Comparison of ENCODE assay signal across 28 cellular contexts in genomic region chr1:2834741-2835564, GRCh38.
"Had no signal": no experiment of that assay in that cellular context is flagged by ENCODE, and none has a peak within 500 bp of the region (broad histone marks: within the 10 kb centered on the region; RNA-seq: fewer than 3 reads in every experiment).

No MANE protein-coding gene starts in this region.

- H3K27ac Mint-ChIP-seq: activated CD4-positive, alpha-beta memory T cell treated with anti-CD3 and anti-CD28 coated beads, Interleukin-2, amount 10 ng/mL, durations not matched to agents 7 days and 5 days; activated CD4-positive, alpha-beta T cell treated with anti-CD3 and anti-CD28 coated beads, Interleukin-2, amount 10 ng/mL, durations not matched to agents 7 days and 5 days; activated naive CD8-positive, alpha-beta T cell; activated T-cell treated with anti-CD3 and anti-CD28 coated beads, Interleukin-2, amount 50 U/mL, for 24 hours; activated T-cell treated with anti-CD3 and anti-CD28 coated beads, Interleukin-2, amount 50 U/mL, for 72 hours; effector memory CD8-positive, alpha-beta T cell; WTC11 had no signal

- H3K36me3 ChIP-seq: esophagus squamous epithelium, gastroesophageal sphincter had no signal

- H3K4me3 ChIP-seq: body of pancreas, esophagus squamous epithelium, gastroesophageal sphincter had no signal

- H3K27me3 ChIP-seq: body of pancreas had no signal

- H3K27me3 Mint-ChIP-seq: activated CD4-positive, alpha-beta memory T cell treated with anti-CD3 and anti-CD28 coated beads, Interleukin-2, amount 10 ng/mL, durations not matched to agents 7 days and 5 days; activated CD4-positive, alpha-beta T cell treated with anti-CD3 and anti-CD28 coated beads, Interleukin-2, amount 10 ng/mL, durations not matched to agents 7 days and 5 days; activated naive CD8-positive, alpha-beta T cell; activated T-cell treated with anti-CD3 and anti-CD28 coated beads, Interleukin-2, amount 50 U/mL, for 24 hours had no signal

- H3K4me1 Mint-ChIP-seq: central memory CD8-positive, alpha-beta T cell; WTC11 had no signal

- H3K4me1 ChIP-seq: body of pancreas, esophagus squamous epithelium, gastroesophageal sphincter had no signal

- H3K4me3 Mint-ChIP-seq: activated CD4-positive, alpha-beta memory T cell treated with anti-CD3 and anti-CD28 coated beads, Interleukin-2, amount 10 ng/mL, durations not matched to agents 7 days and 5 days; activated CD4-positive, alpha-beta T cell treated with anti-CD3 and anti-CD28 coated beads, Interleukin-2, amount 10 ng/mL, durations not matched to agents 7 days and 5 days; activated naive CD8-positive, alpha-beta T cell; activated T-cell treated with anti-CD3 and anti-CD28 coated beads, Interleukin-2, amount 50 U/mL, for 24 hours; activated T-cell treated with anti-CD3 and anti-CD28 coated beads, Interleukin-2, amount 50 U/mL, for 72 hours; central memory CD8-positive, alpha-beta T cell; effector memory CD8-positive, alpha-beta T cell; WTC11 had no signal

- H3K9me3 Mint-ChIP-seq: activated CD4-positive, alpha-beta memory T cell treated with anti-CD3 and anti-CD28 coated beads, Interleukin-2, amount 10 ng/mL, durations not matched to agents 7 days and 5 days; activated T-cell treated with anti-CD3 and anti-CD28 coated beads, Interleukin-2, amount 50 U/mL, for 24 hours; activated T-cell treated with anti-CD3 and anti-CD28 coated beads, Interleukin-2, amount 50 U/mL, for 72 hours; central memory CD8-positive, alpha-beta T cell; effector memory CD8-positive, alpha-beta T cell had no signal

- DNase-seq: activated CD4-positive, alpha-beta memory T cell treated with anti-CD3 and anti-CD28 coated beads, Interleukin-2, amount 10 ng/mL, durations not matched to agents 7 days and 5 days; activated CD4-positive, alpha-beta T cell treated with anti-CD3 and anti-CD28 coated beads for 1 hour; activated CD4-positive, alpha-beta T cell treated with anti-CD3 and anti-CD28 coated beads for 4 hours; activated CD4-positive, alpha-beta T cell treated with anti-CD3 and anti-CD28 coated beads, Interleukin-2, amount 10 ng/mL, durations not matched to agents 7 days and 5 days; activated CD4-positive, alpha-beta T cell treated with anti-CD3 and anti-CD28 coated beads, Interleukin-2, amount 50 U/mL, for 4 hours; activated CD8-positive, alpha-beta memory T cell treated with anti-CD3 and anti-CD28 coated beads, Interleukin-2, amount 50 U/mL, for 48 hours; activated gamma-delta T cell treated with Interleukin-2 at 50 U/mL for 16 hours; activated naive CD4-positive, alpha-beta T cell treated with anti-CD3 and anti-CD28 coated beads, Interleukin-2, amount 50 U/mL, for 16 hours; activated naive CD4-positive, alpha-beta T cell treated with Interleukin-2 at 50 U/mL for 16 hours; activated T-cell treated with anti-CD3 and anti-CD28 coated beads for 4 hours; activated T-cell treated with anti-CD3 and anti-CD28 coated beads, Interleukin-2, amount 50 U/mL, for 24 hours; activated T-cell treated with anti-CD3 and anti-CD28 coated beads, Interleukin-2, amount 50 U/mL, for 72 hours; amniotic stem cell; anterior cingulate cortex; body of pancreas; cortex of kidney; dermis blood vessel endothelial cell; effector CD4-positive, alpha-beta T cell; effector memory CD8-positive, alpha-beta T cell; esophagus squamous epithelium; foreskin melanocyte; T-helper 2 cell had no signal

- ATAC-seq: activated T-cell treated with anti-CD3 and anti-CD28 coated beads, Interleukin-2, amount 50 U/mL, for 72 hours; body of pancreas; effector memory CD8-positive, alpha-beta T cell; gastroesophageal sphincter; WTC11 had no signal

- H3K9me3 ChIP-seq: body of pancreas, esophagus squamous epithelium, gastroesophageal sphincter had no signal

- H3K27ac ChIP-seq: body of pancreas, epithelial cell of prostate, esophagus squamous epithelium, gastroesophageal sphincter, VCaP had no signal
